In genomic region chr10:112951349-112952281, GRCh38 we compare ENCODE assay signal across 8 cellular contexts. TPM values are rescaled to one million over a fixed set of nuclear protein-coding genes. Genes with fewer than 3 reads are reported as not detected.
DNase-seq lines count a peak whose midpoint lies in the region; ATAC-seq lines count a peak whose summit lies in the region.

No MANE protein-coding gene starts in this region.

- peaks cover 14% of the 10 kb centered on the region for H3K4me1 Mint-ChIP-seq in activated CD4-positive, alpha-beta T cell treated with anti-CD3 and anti-CD28 coated beads, Interleukin-2, amount 10 ng/mL, durations not matched to agents 24 days and 14 days
- peaks cover 13% of the 10 kb centered on the region for H3K4me1 Mint-ChIP-seq in memory B cell
- H3K4me1 Mint-ChIP-seq in stimulated activated naive B cell treated with anti-CD40 and anti-IgM and Interleukin-4, amounts not matched to agents 10 μg/mL and 1 μg/mL and 100 μg/mL, for 72 hours = peaks cover 21 to 43% of the 10 kb centered on the region in 2 donors

- H3K36me3 Mint-ChIP-seq in activated CD4-positive, alpha-beta T cell treated with anti-CD3 and anti-CD28 coated beads, Interleukin-2, amount 10 ng/mL, durations not matched to agents 24 days and 14 days (ENCODE audit: low read depth) = peaks cover 3% of the 10 kb centered on the region
- H3K36me3 Mint-ChIP-seq in memory B cell = no peaks in the 10 kb centered on the region
- peaks cover 0 to 1% of the 10 kb centered on the region in 2 donors for H3K36me3 Mint-ChIP-seq in stimulated activated naive B cell treated with anti-CD40 and anti-IgM and Interleukin-4, amounts not matched to agents 10 μg/mL and 1 μg/mL and 100 μg/mL, for 72 hours

- intact Hi-C loops in activated CD4-positive, alpha-beta T cell treated with anti-CD3 and anti-CD28 coated beads, Interleukin-2, amount 10 ng/mL, durations not matched to agents 24 days and 14 days (cut with micrococcal nuclease) = no loop called here

- ATAC-seq in memory B cell (ENCODE audit: low read depth) (peak; percentile 53), GM18519 (IDR thresholded peaks at IDR 0.05; ENCODE audit: low FRiP score, unreplicated experiment) (no peak), GM19467 (IDR thresholded peaks at IDR 0.05; ENCODE audit: unreplicated experiment) (no peak)
- ATAC-seq in stimulated activated naive B cell treated with anti-CD40 and anti-IgM and Interleukin-4, amounts not matched to agents 10 μg/mL and 1 μg/mL and 100 μg/mL, for 72 hours (replicated peaks) = peak; percentile 60 to 62

- peak overlapping the region; percentile 74 for H3K27ac Mint-ChIP-seq in activated CD4-positive, alpha-beta T cell treated with anti-CD3 and anti-CD28 coated beads, Interleukin-2, amount 10 ng/mL, durations not matched to agents 24 days and 14 days
- H3K27ac Mint-ChIP-seq in memory B cell = peak overlapping the region; percentile 41
- peak overlapping the region; percentile 90 for H3K27ac Mint-ChIP-seq in stimulated activated naive B cell treated with anti-CD40 and anti-IgM and Interleukin-4, amounts not matched to agents 10 μg/mL and 1 μg/mL and 100 μg/mL, for 72 hours

- no peaks in the 10 kb centered on the region for H3K9me3 Mint-ChIP-seq in activated CD4-positive, alpha-beta T cell treated with anti-CD3 and anti-CD28 coated beads, Interleukin-2, amount 10 ng/mL, durations not matched to agents 24 days and 14 days
- H3K9me3 Mint-ChIP-seq in memory B cell = no peaks in the 10 kb centered on the region
- no peaks in the 10 kb centered on the region for H3K9me3 Mint-ChIP-seq in stimulated activated naive B cell treated with anti-CD40 and anti-IgM and Interleukin-4, amounts not matched to agents 10 μg/mL and 1 μg/mL and 100 μg/mL, for 72 hours

- H3K27me3 Mint-ChIP-seq in activated CD4-positive, alpha-beta T cell treated with anti-CD3 and anti-CD28 coated beads, Interleukin-2, amount 10 ng/mL, durations not matched to agents 24 days and 14 days = peaks cover 74% of the 10 kb centered on the region
- peaks cover 27% of the 10 kb centered on the region for H3K27me3 Mint-ChIP-seq in memory B cell
- peaks cover 55 to 70% of the 10 kb centered on the region in 2 donors for H3K27me3 Mint-ChIP-seq in stimulated activated naive B cell treated with anti-CD40 and anti-IgM and Interleukin-4, amounts not matched to agents 10 μg/mL and 1 μg/mL and 100 μg/mL, for 72 hours

- peak overlapping the region; percentile 92 for H3K4me3 Mint-ChIP-seq in activated CD4-positive, alpha-beta T cell treated with anti-CD3 and anti-CD28 coated beads, Interleukin-2, amount 10 ng/mL, durations not matched to agents 24 days and 14 days
- H3K4me3 Mint-ChIP-seq in memory B cell = peak overlapping the region; percentile 92
- H3K4me3 Mint-ChIP-seq in stimulated activated naive B cell treated with anti-CD40 and anti-IgM and Interleukin-4, amounts not matched to agents 10 μg/mL and 1 μg/mL and 100 μg/mL, for 72 hours = peak overlapping the region; percentile 87 to 94

- peak; percentile 32 for DNase-seq in D341Med (ENCODE audit: low spot score)
- DNase-seq in LoVo (ENCODE audit: low spot score) = peak; percentile 66
- DNase-seq in activated CD4-positive, alpha-beta T cell treated with anti-CD3 and anti-CD28 coated beads, Interleukin-2, amount 10 ng/mL, durations not matched to agents 24 days and 14 days = peak; percentile 68
- peak; percentile 15 for DNase-seq in effector CD4-positive, alpha-beta T cell
- peak in 1 of 2 donors; percentile 23 for DNase-seq in memory B cell (ENCODE audit: low spot score in 2 of 2)
- peak; percentile 41 for DNase-seq in stimulated activated naive B cell treated with anti-CD40 and anti-IgM and Interleukin-4, amounts not matched to agents 10 μg/mL and 1 μg/mL and 100 μg/mL, for 72 hours

RNA-seq across cellular contexts. Expression of gene TCF7L2, which starts 1.6 kb away (rescaled TPM):
- total RNA-seq in activated CD4-positive, alpha-beta T cell treated with anti-CD3 and anti-CD28 coated beads, Interleukin-2, amount 10 ng/mL, durations not matched to agents 24 days and 14 days = 0.21 and 0.43 TPM in 2 replicates

Comparison
In these comparisons a context has a peak if more than half of its experiments do, and no peak if none do; other contexts are left out.
1. ATAC-seq: peak in memory B cell (single experiment) and stimulated activated naive B cell treated with anti-CD40 and anti-IgM and Interleukin-4, amounts not matched to agents 10 μg/mL and 1 μg/mL and 100 μg/mL, for 72 hours (2 of 2); none in GM18519 (single experiment) and GM19467 (single experiment).
2. Peak in every context shown above with its lines, with median percentiles within 50 percentile points of each other: H3K27ac Mint-ChIP-seq and H3K4me3 Mint-ChIP-seq.